ENCODE assay signal across 8 cellular contexts in the genomic region with DNA sequence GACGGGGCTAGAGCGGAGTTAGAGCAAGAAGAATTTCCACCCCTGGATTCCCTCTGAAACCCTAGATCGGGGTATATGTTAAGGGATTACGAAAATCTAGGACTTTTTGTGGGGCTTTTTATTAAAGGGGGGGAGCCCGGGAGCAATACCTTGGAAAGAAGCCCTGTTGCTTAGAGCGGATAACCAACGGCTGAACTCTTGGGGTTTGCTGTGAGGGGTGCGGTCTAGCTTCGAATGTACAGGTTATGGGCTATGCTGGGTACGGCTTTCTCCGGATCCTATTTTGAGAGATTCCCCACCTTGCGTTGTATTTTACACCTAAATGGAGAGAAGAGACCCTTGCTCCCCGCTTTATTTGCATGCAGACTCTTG. TPM values are rescaled to one million over a fixed set of nuclear protein-coding genes. Genes with fewer than 3 reads are reported as not detected.
A peak's percentile ranks its signal among the peaks of the same experiment; 100 is the strongest.
DNase-seq lines count a peak whose midpoint lies in the region; ATAC-seq and TF ChIP-seq lines count a peak whose summit lies in the region.

No MANE protein-coding gene starts in this region.

- H3K4me3 Mint-ChIP-seq in activated naive CD4-positive, alpha-beta T cell treated with anti-CD3 and anti-CD28 coated beads, Interleukin-2, amount 10 ng/mL, durations not matched to agents 7 days and 5 days: peak overlapping the region; percentile 77
- peak overlapping the region; percentile 69 for H3K4me3 Mint-ChIP-seq in endodermal cell

- BruUV-seq in OCI-LY7 (replicated peaks; lab: Mats Ljungman, UMichigan): no TSS peak

- H2AFZ ChIP-seq in OCI-LY7 (ENCODE audit: low read length): peak overlapping the region; percentile 78

- H4K20me1 ChIP-seq in OCI-LY7 (ENCODE audit: insufficient read depth, low read length): no peaks in the 10 kb centered on the region; the same call in 1 of the 2 replicates

- DNase-seq in activated naive CD4-positive, alpha-beta T cell treated with anti-CD3 and anti-CD28 coated beads, Interleukin-2, amount 10 ng/mL, durations not matched to agents 7 days and 5 days: no peak
- DNase-seq in activated naive CD4-positive, alpha-beta T cell treated with anti-CD3 and anti-CD28 coated beads, Interleukin-2, amount 50 U/mL, for 72 hours (ENCODE audit: low spot score in 2 of 2): no peak
- DNase-seq in OCI-LY7 (ENCODE audit: low spot score) (peak; percentile 35), endodermal cell (no peak), cerebellar nuclear complex (lab: John Stamatoyannopoulos, UW) (no peak), NK-92 (lab: John Stamatoyannopoulos, UW; ENCODE audit: unreplicated experiment) (no peak), pons (ENCODE audit: low spot score) (no peak)

- H3K4me1 ChIP-seq in OCI-LY7 (ENCODE audit: insufficient read depth, low read length, poor library complexity, severe bottlenecking): peaks cover 38% of the 10 kb centered on the region
- H3K4me1 ChIP-seq in endodermal cell (ENCODE audit: control insufficient read depth, insufficient read depth, low read length): no peaks in the 10 kb centered on the region
- peaks cover 17 to 20% of the 10 kb centered on the region in 2 experiments for H3K4me1 ChIP-seq in neutrophil (ENCODE audit: control insufficient read depth in 1 of 2, insufficient read depth in 1 of 2, low read depth in 1 of 2, low read length in 1 of 2)

- H3K27ac Mint-ChIP-seq in activated naive CD4-positive, alpha-beta T cell treated with anti-CD3 and anti-CD28 coated beads, Interleukin-2, amount 10 ng/mL, durations not matched to agents 7 days and 5 days: no peak overlapping the region
- peak overlapping the region in 1 of 2 donors; percentile 13 for H3K27ac Mint-ChIP-seq in activated naive CD4-positive, alpha-beta T cell treated with anti-CD3 and anti-CD28 coated beads, Interleukin-2, amount 50 U/mL, for 72 hours
- no peak overlapping the region for H3K27ac Mint-ChIP-seq in endodermal cell

- peaks cover 14% of the 10 kb centered on the region; the same call in 1 of the 2 replicates for H3K79me2 ChIP-seq in OCI-LY7 (ENCODE audit: insufficient read depth, low read depth, low read length)

- no peaks in the 10 kb centered on the region for H3K9me2 ChIP-seq in OCI-LY7 (ENCODE audit: insufficient read depth, low read length)

- no peak for ATAC-seq in activated naive CD4-positive, alpha-beta T cell treated with anti-CD3 and anti-CD28 coated beads, Interleukin-2, amount 50 U/mL, for 72 hours

- no peak for TF ChIP-seq CTCF in OCI-LY7 (conservative IDR thresholded peaks at IDR 0.05; ENCODE audit: low read length)
- TF ChIP-seq CTCF in endodermal cell (conservative IDR thresholded peaks at IDR 0.05): no peak
- no peak for TF ChIP-seq CTCF in neutrophil (IDR thresholded peaks at IDR 0.05)

- intact Hi-C loops in OCI-LY7 (cut with micrococcal nuclease; ENCODE audit: unreplicated experiment): loop anchor here (2.0 kb wide), 1 partner anchor 91 kb away; no protein-coding TSS in a partner anchor

- H3K9me3 ChIP-seq in OCI-LY7 (ENCODE audit: low read length) (no peaks in the 10 kb centered on the region), endodermal cell (ENCODE audit: control insufficient read depth, low read length) (no peaks in the 10 kb centered on the region), neutrophil (no peaks in the 10 kb centered on the region)

- peak overlapping the region; percentile 60 for H3K9ac ChIP-seq in endodermal cell (ENCODE audit: extremely low read depth, low read length, poor library complexity, severe bottlenecking)

- H3K36me3 ChIP-seq in OCI-LY7 (ENCODE audit: insufficient read depth, low read length): peaks cover 9% of the 10 kb centered on the region
- H3K36me3 ChIP-seq in endodermal cell (ENCODE audit: control insufficient read depth, insufficient read depth, low read length): peaks cover 3% of the 10 kb centered on the region
- no peaks in the 10 kb centered on the region for H3K36me3 ChIP-seq in neutrophil

- peaks cover 26% of the 10 kb centered on the region for H3K4me1 Mint-ChIP-seq in activated naive CD4-positive, alpha-beta T cell treated with anti-CD3 and anti-CD28 coated beads, Interleukin-2, amount 10 ng/mL, durations not matched to agents 7 days and 5 days
- peaks cover 27% of the 10 kb centered on the region for H3K4me1 Mint-ChIP-seq in endodermal cell

- peak overlapping the region; percentile 83 for H3K4me3 ChIP-seq in OCI-LY7 (ENCODE audit: low read depth, low read length, poor library complexity, severe bottlenecking)
- peak overlapping the region; percentile 87 for H3K4me3 ChIP-seq in endodermal cell (ENCODE audit: low read length)
- peak overlapping the region; percentile 70 to 80 for H3K4me3 ChIP-seq in neutrophil (ENCODE audit: low read depth in 1 of 2, low read length in 1 of 2)

- H3K36me3 Mint-ChIP-seq in activated naive CD4-positive, alpha-beta T cell treated with anti-CD3 and anti-CD28 coated beads, Interleukin-2, amount 10 ng/mL, durations not matched to agents 7 days and 5 days: no peaks in the 10 kb centered on the region
- peaks cover 4 to 5% of the 10 kb centered on the region in 2 donors for H3K36me3 Mint-ChIP-seq in activated naive CD4-positive, alpha-beta T cell treated with anti-CD3 and anti-CD28 coated beads, Interleukin-2, amount 50 U/mL, for 72 hours
- H3K36me3 Mint-ChIP-seq in endodermal cell (ENCODE audit: low read depth): peaks cover 13% of the 10 kb centered on the region

- 3 to 4% methylated on average over 8 to 13 of the region's 13 CpGs for WGBS in endodermal cell (ENCODE audit: insufficient coverage in 1 of 2, insufficient read length in 1 of 2), 2 experiments

- no peaks in the 10 kb centered on the region for H3K9me3 Mint-ChIP-seq in activated naive CD4-positive, alpha-beta T cell treated with anti-CD3 and anti-CD28 coated beads, Interleukin-2, amount 10 ng/mL, durations not matched to agents 7 days and 5 days
- no peaks in the 10 kb centered on the region for H3K9me3 Mint-ChIP-seq in activated naive CD4-positive, alpha-beta T cell treated with anti-CD3 and anti-CD28 coated beads, Interleukin-2, amount 50 U/mL, for 72 hours
- no peaks in the 10 kb centered on the region for H3K9me3 Mint-ChIP-seq in endodermal cell

- H3K27me3 ChIP-seq in endodermal cell (ENCODE audit: control insufficient read depth, insufficient read depth, low read length, poor library complexity, severe bottlenecking): no peaks in the 10 kb centered on the region
- peaks cover 30% of the 10 kb centered on the region for H3K27me3 ChIP-seq in neutrophil

- CTCF ChIA-PET in activated naive CD4-positive, alpha-beta T cell treated with anti-CD3 and anti-CD28 coated beads, Interleukin-2, amount 10 ng/mL, durations not matched to agents 7 days and 5 days (lab: Charles Lee): interaction anchor here (1.1 to 8.5 kb wide), 12 partner anchors 8 to 345 kb away, joined by 3 to 188 read pairs (median 9); partner anchors contain the start of gene EIF2D
- CTCF ChIA-PET in OCI-LY7 (lab: Charles Lee; ENCODE audit: unreplicated experiment): interaction anchor here (1.0 to 4.6 kb wide), 6 partner anchors 23 to 276 kb away, joined by 3 to 72 read pairs (median 7); no protein-coding TSS in a partner anchor

- peaks cover 36% of the 10 kb centered on the region for H3K27me3 Mint-ChIP-seq in activated naive CD4-positive, alpha-beta T cell treated with anti-CD3 and anti-CD28 coated beads, Interleukin-2, amount 10 ng/mL, durations not matched to agents 7 days and 5 days
- H3K27me3 Mint-ChIP-seq in endodermal cell (ENCODE audit: insufficient read depth): no peaks in the 10 kb centered on the region

- H3K27ac ChIP-seq in OCI-LY7 (ENCODE audit: low read depth, low read length, poor library complexity, severe bottlenecking) (peak overlapping the region; percentile 23), endodermal cell (ENCODE audit: low read depth, low read length) (no peak overlapping the region), neutrophil (no peak overlapping the region)

- POLR2A ChIA-PET in OCI-LY7 (lab: Charles Lee): interaction anchor here (1.2 to 2.7 kb wide), 6 partner anchors 11 to 71 kb away, joined by 5 to 31 read pairs (median 6); no protein-coding TSS in a partner anchor

- peak overlapping the region; percentile 93 for H3K4me2 ChIP-seq in OCI-LY7 (ENCODE audit: low read length)

RNA-seq across cellular contexts. Expression of gene DYRK3, which starts 0.6 kb away (rescaled TPM):
- total RNA-seq in activated naive CD4-positive, alpha-beta T cell treated with anti-CD3 and anti-CD28 coated beads, Interleukin-2, amount 50 U/mL, for 72 hours: 10 to 100 TPM in 1 of 2 donors, 1 to 10 TPM in 1; 2.8 to 12.8 TPM
- 9.7 and 9.8 TPM in 2 replicates for total RNA-seq in OCI-LY7 (2014; rRNA removed; shearing (Covaris generic))
- 9.4 and 10.9 TPM in 2 replicates for total RNA-seq in OCI-LY7 (2022)
- total RNA-seq in endodermal cell: 10 to 100 TPM in 1 of 2 donors, 1 to 10 TPM in 1; 9.0 to 13.5 TPM
- polyA plus RNA-seq in endodermal cell (2013, experiment 1 of 2): 10.0 TPM
- 10.5 TPM for polyA plus RNA-seq in endodermal cell (2013, experiment 2 of 2)

RNA-seq across cellular contexts. Expression of gene EIF2D, which starts 23.7 kb away (rescaled TPM):
- total RNA-seq in activated naive CD4-positive, alpha-beta T cell treated with anti-CD3 and anti-CD28 coated beads, Interleukin-2, amount 50 U/mL, for 72 hours: 100 to 1,000 TPM in 1 of 2 donors, 10 to 100 TPM in 1; 87.1 to 111 TPM
- total RNA-seq in OCI-LY7 (2014; rRNA removed; shearing (Covaris generic)): 85.4 and 89.3 TPM in 2 replicates
- total RNA-seq in OCI-LY7 (2022) (68.6 and 72.3 TPM in 2 replicates), endodermal cell (10 to 100 TPM; 38.3 to 41.9 TPM)
- polyA plus RNA-seq in endodermal cell (2013, experiment 1 of 2): 47.9 TPM
- 42.1 TPM for polyA plus RNA-seq in endodermal cell (2013, experiment 2 of 2)

RNA-seq across cellular contexts. Expression of gene MAPKAPK2, which starts 48.7 kb away (rescaled TPM):
- 100 to 1,000 TPM in 1 of 2 donors, 10 to 100 TPM in 1; 69.4 to 116 TPM for total RNA-seq in activated naive CD4-positive, alpha-beta T cell treated with anti-CD3 and anti-CD28 coated beads, Interleukin-2, amount 50 U/mL, for 72 hours
- 14.5 and 16.3 TPM in 2 replicates for total RNA-seq in OCI-LY7 (2014; rRNA removed; shearing (Covaris generic))
- total RNA-seq in OCI-LY7 (2022) (39.9 and 46.5 TPM in 2 replicates), endodermal cell (10 to 100 TPM; 72.8 to 79.7 TPM)
- polyA plus RNA-seq in endodermal cell (2013, experiment 1 of 2): 79.7 TPM
- 76.4 TPM for polyA plus RNA-seq in endodermal cell (2013, experiment 2 of 2)
